Comparison of ENCODE assay signal across 1 cellular context in the genomic region with DNA sequence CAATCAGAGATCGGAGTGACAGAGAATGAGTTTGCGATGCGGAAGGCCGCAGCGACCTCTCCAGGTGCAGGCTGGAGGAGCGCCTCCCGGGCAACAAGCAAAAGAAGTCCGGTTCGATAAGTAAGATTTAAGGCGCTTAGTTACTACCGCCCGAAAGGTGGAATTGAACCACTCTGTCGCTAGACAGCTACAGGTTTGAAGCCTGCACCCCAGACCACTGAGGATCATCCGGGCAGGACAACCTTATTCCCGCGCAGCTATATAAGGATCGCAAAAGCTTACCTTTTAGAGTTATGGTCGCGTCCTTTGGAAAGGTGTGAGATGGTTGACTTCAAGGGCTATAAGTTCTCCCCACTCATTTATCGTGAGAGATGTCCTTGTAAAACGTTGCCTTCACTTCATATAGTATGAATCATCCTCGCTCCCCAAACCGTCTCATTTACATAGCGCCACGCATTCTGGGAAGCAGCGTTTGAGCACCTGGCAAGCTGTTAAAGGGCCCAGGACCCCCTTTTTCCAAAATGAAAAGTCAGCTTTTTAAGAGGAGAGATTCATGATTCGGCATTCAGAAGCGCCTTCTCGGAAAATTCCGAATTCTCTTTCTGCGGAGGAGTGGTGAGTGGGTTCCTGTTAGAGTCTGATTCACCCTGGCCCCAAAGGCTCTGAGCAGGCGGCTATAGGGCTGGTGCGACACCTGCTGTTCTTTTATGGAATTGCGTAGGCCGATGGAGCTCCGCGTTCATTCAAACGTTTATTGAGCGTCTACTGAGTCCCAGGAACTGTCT.
TF ChIP-seq lines count a peak whose summit lies in the region.

No MANE protein-coding gene starts in this region.

TF ChIP-seq in neural cell, 6 proteins besides CTCF, POLR2A, EP300 and RAD21:
- TF ChIP-seq MXI1 (conservative IDR thresholded peaks at IDR 0.05; ENCODE audit: poor library complexity, severe bottlenecking) (peak; percentile 44), SMC3 (conservative IDR thresholded peaks at IDR 0.05; ENCODE audit: poor library complexity) (peak; percentile 94), TAF1 (IDR thresholded peaks at IDR 0.05; ENCODE audit: low read depth) (no peak), POLR2AphosphoS5 (IDR thresholded peaks at IDR 0.05) (peak; percentile 58), EZH2 (IDR thresholded peaks at IDR 0.05; ENCODE audit: borderline replicate concordance, insufficient read depth, low read length, poor library complexity, severe bottlenecking) (no peak)
